22 cellular contexts compared by ENCODE assay signal in the genomic region with DNA sequence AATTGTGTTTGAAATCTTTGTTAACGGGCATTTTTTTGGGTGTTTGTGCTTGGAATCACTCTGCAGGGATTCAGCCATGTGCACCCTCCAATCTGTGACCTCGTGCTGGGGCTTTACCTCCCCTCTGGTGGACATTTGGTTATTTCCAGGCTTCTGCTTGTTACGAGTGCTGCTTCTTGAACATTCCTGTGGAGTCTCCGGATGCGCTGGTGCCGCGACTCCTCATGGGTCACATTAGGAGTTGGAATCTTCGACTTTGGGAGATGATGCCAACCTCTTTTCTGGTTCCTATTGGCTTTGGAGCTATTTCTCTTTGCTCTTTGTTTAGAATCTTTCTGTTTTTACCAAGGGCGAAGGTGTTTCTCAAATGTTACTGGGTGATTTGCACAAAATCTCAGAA.
"Had no signal": no experiment of that assay in that cellular context is flagged by ENCODE, and none has a peak within 500 bp of the region (broad histone marks: within the 10 kb centered on the region; RNA-seq: fewer than 3 reads in every experiment).

No MANE protein-coding gene starts in this region.

- H3K4me3 ChIP-seq: body of pancreas, esophagus muscularis mucosa, tibial artery had no signal

- DNase-seq: activated CD4-positive, alpha-beta T cell treated with anti-CD3 and anti-CD28 coated beads, Interleukin-2, amount 10 ng/mL, durations not matched to agents 24 days and 14 days; activated CD4-positive, CD25-positive, alpha-beta regulatory T cell; activated CD8-positive, alpha-beta T cell treated with anti-CD3 and anti-CD28 coated beads for 36 hours; activated naive CD4-positive, alpha-beta T cell; activated naive CD8-positive, alpha-beta T cell treated with anti-CD3 and anti-CD28 coated beads, Interleukin-2, amount 10 ng/mL, durations not matched to agents 7 days and 5 days; activated T-cell treated with anti-CD3 and anti-CD28 coated beads, Interleukin-2, amount 50 U/mL, for 1 hour; body of pancreas; cortex of kidney; effector CD8-positive, alpha-beta T cell; left colon; mammary epithelial cell; stimulated activated naive B cell treated with anti-CD40 and anti-IgM and Interleukin-4, amounts not matched to agents 10 μg/mL and 1 μg/mL and 100 μg/mL, for 72 hours; T-helper 1 cell; T-helper 9 cell; tibial artery had no signal

- H3K27ac ChIP-seq: body of pancreas, esophagus muscularis mucosa, parathyroid adenoma, tibial artery had no signal

- FAIRE-seq: endothelial cell of umbilical vein, islet of Langerhans, urothelium cell line had no signal

- H3K9me3 ChIP-seq: body of pancreas, esophagus muscularis mucosa, tibial artery had no signal

- H3K4me1 ChIP-seq: body of pancreas, tibial artery had no signal

- H3K9ac ChIP-seq: parathyroid adenoma had no signal

- H3K79me2 ChIP-seq: parathyroid adenoma had no signal

- H3K36me3 Mint-ChIP-seq: activated naive CD8-positive, alpha-beta T cell treated with anti-CD3 and anti-CD28 coated beads, Interleukin-2, amount 10 ng/mL, durations not matched to agents 7 days and 5 days; stimulated activated naive B cell treated with anti-CD40 and anti-IgM and Interleukin-4, amounts not matched to agents 10 μg/mL and 1 μg/mL and 100 μg/mL, for 72 hours had no signal

- H3K9me3 Mint-ChIP-seq: activated CD8-positive, alpha-beta T cell treated with anti-CD3 and anti-CD28 coated beads for 36 hours; activated T-helper 17 cell treated with anti-CD3 and anti-CD28 coated beads, Interleukin-2, amount 50 U/mL, for 72 hours had no signal

- H3K4me1 Mint-ChIP-seq: activated naive CD8-positive, alpha-beta T cell treated with anti-CD3 and anti-CD28 coated beads, Interleukin-2, amount 10 ng/mL, durations not matched to agents 7 days and 5 days had no signal

- H3K27ac Mint-ChIP-seq: activated CD4-positive, alpha-beta T cell treated with anti-CD3 and anti-CD28 coated beads, Interleukin-2, amount 10 ng/mL, durations not matched to agents 24 days and 14 days; activated CD8-positive, alpha-beta T cell treated with anti-CD3 and anti-CD28 coated beads for 36 hours; activated naive CD8-positive, alpha-beta T cell treated with anti-CD3 and anti-CD28 coated beads, Interleukin-2, amount 10 ng/mL, durations not matched to agents 7 days and 5 days; activated T-helper 17 cell treated with anti-CD3 and anti-CD28 coated beads, Interleukin-2, amount 50 U/mL, for 72 hours; stimulated activated naive B cell treated with anti-CD40 and anti-IgM and Interleukin-4, amounts not matched to agents 10 μg/mL and 1 μg/mL and 100 μg/mL, for 72 hours had no signal

- H2AFZ ChIP-seq: parathyroid adenoma had no signal

- ATAC-seq: activated T-helper 17 cell treated with anti-CD3 and anti-CD28 coated beads, Interleukin-2, amount 50 U/mL, for 72 hours; left colon had no signal

- H3K4me3 Mint-ChIP-seq: activated CD4-positive, alpha-beta T cell treated with anti-CD3 and anti-CD28 coated beads, Interleukin-2, amount 10 ng/mL, durations not matched to agents 24 days and 14 days; activated CD8-positive, alpha-beta T cell treated with anti-CD3 and anti-CD28 coated beads for 36 hours; activated naive CD8-positive, alpha-beta T cell treated with anti-CD3 and anti-CD28 coated beads, Interleukin-2, amount 10 ng/mL, durations not matched to agents 7 days and 5 days; activated T-helper 17 cell treated with anti-CD3 and anti-CD28 coated beads, Interleukin-2, amount 50 U/mL, for 72 hours; central memory CD8-positive, alpha-beta T cell had no signal

- H3K36me3 ChIP-seq: esophagus muscularis mucosa, tibial artery had no signal
